In genomic region chr19:699880-700279, GRCh38 we compare ENCODE assay signal across 15 cellular contexts. TPM values are rescaled to one million over a fixed set of nuclear protein-coding genes. Genes with fewer than 3 reads are reported as not detected.
DNase-seq lines count a peak whose midpoint lies in the region; ATAC-seq, FAIRE-seq and TF ChIP-seq lines count a peak whose summit lies in the region.
"Not testable (repeated sequence)": the region's sequence is repeated elsewhere in the genome, so short reads cannot be mapped to it uniquely, and the experiment has no call there.
"Had no signal": no experiment of that assay in that cellular context is flagged by ENCODE, and none has a peak within 500 bp of the region (broad histone marks: within the 10 kb centered on the region; RNA-seq: fewer than 3 reads in every experiment).

No MANE protein-coding gene starts in this region.

- DNase-seq in GM23338 (ENCODE audit: low spot score), result peak; percentile 56
- peak; percentile 25 for DNase-seq in KG1 (lab: John Stamatoyannopoulos, UW)
- peak; percentile 88 for DNase-seq in MV-4-11 (lab: John Stamatoyannopoulos, UW)
- DNase-seq in NOMO-1 (lab: John Stamatoyannopoulos, UW; ENCODE audit: unreplicated experiment in 2 of 2), result peak; percentile 68 to 76
- peak; percentile 66 for DNase-seq in SIG-M5 treated with dmso at 0.1 percent for 504 hours (lab: John Stamatoyannopoulos, UW; ENCODE audit: unreplicated experiment)
- not testable (repeated sequence) for DNase-seq in K562 (ENCODE audit: extremely low read depth in 1 of 4, low spot score in 3 of 4)
- DNase-seq in mesendoderm, result peak; percentile 36

- not testable (repeated sequence) for H3K36me3 ChIP-seq in BLaER1 treated with 17β-estradiol and CSF1 and Interleukin-3, amounts not matched to agents 10 nM and 100 nM; GM23338 (ENCODE audit: insufficient read depth); K562 (ENCODE audit: control insufficient read depth, insufficient read depth, low read length); mesendoderm (ENCODE audit: control insufficient read depth, insufficient read depth, low read length)

- not testable (repeated sequence) for TF ChIP-seq POLR2A in K562 (conservative IDR thresholded peaks at IDR 0.05)

- peak overlapping the region in 9 of 11 experiments; percentile 82 to 99 (median 96); a peak in 18 of 22 replicates for H3K27ac ChIP-seq in BLaER1 treated with 17β-estradiol and CSF1 and Interleukin-3, amounts not matched to agents 10 nM and 100 nM
- H3K27ac ChIP-seq in GM23338 (ENCODE audit: low read depth); K562 (ENCODE audit: extremely low read depth, low read depth, low read length); mesendoderm (ENCODE audit: low read depth, low read length): not testable (repeated sequence)

- not testable (repeated sequence) for H3K27ac Mint-ChIP-seq in GM23338

- H3K79me2 ChIP-seq in GM23338 (replicated peaks; ENCODE audit: insufficient read depth); K562 (ENCODE audit: control insufficient read depth, insufficient read depth, low read length); mesendoderm (ENCODE audit: control insufficient read depth, insufficient read depth, low read length): not testable (repeated sequence)

- H2BK120ac ChIP-seq in mesendoderm (ENCODE audit: low read depth, low read length), result not testable (repeated sequence)

- H3K36me3 Mint-ChIP-seq in GM23338 (ENCODE audit: low read depth), result not testable (repeated sequence)

- not testable (repeated sequence) for H3K23ac ChIP-seq in mesendoderm (ENCODE audit: low read length)

- H3K18ac ChIP-seq in mesendoderm (ENCODE audit: low read length), result not testable (repeated sequence)

- BruUV-seq in K562 (replicated peaks; lab: Mats Ljungman, UMichigan), result not testable (repeated sequence)

- H2BK15ac ChIP-seq in mesendoderm (replicated peaks; ENCODE audit: low read depth), result not testable (repeated sequence)

- H3K9me3 Mint-ChIP-seq in GM23338, result not testable (repeated sequence)

- WGBS in K562 (ENCODE audit: insufficient coverage, low coverage, missing lambda C conversion rate), result 64% methylated on average over 6 of the region's 14 CpGs
- no CpG with 5 or more reads among the region's 14 CpGs for WGBS in mesendoderm (ENCODE audit: extremely low coverage, insufficient coverage, low lambda C conversion rate)

- FAIRE-seq in K562 (lab: Jason Lieb, UNC), result not testable (repeated sequence)

- not testable (repeated sequence) for H2BK5ac ChIP-seq in mesendoderm (ENCODE audit: low read length)

- not testable (repeated sequence) for H3K79me1 ChIP-seq in mesendoderm (ENCODE audit: low read length)

- in situ Hi-C loops in K562 (cut with MboI), result not testable (repeated sequence)

- not testable (repeated sequence) for H3K4ac ChIP-seq in mesendoderm (ENCODE audit: low read depth, low read length)

- H2AK5ac ChIP-seq in mesendoderm (ENCODE audit: low read length), result not testable (repeated sequence)

- not testable (repeated sequence) for TF ChIP-seq EP300 in K562 (IDR thresholded peaks at IDR 0.05; ENCODE audit: low read length)

- not testable (repeated sequence) for H3K56ac ChIP-seq in mesendoderm (ENCODE audit: low read length)

- not testable (repeated sequence) for H3K4me3 Mint-ChIP-seq in GM23338

- not testable (repeated sequence) for H2AFZ ChIP-seq in GM23338; K562 (ENCODE audit: low read depth, low read length)

- not testable (repeated sequence) for H3K9me3 ChIP-seq in BLaER1 treated with 17β-estradiol and CSF1 and Interleukin-3, amounts not matched to agents 10 nM and 100 nM (replicated peaks in 1 of 11); K562 (replicated peaks; ENCODE audit: control insufficient read depth, insufficient read depth, low read depth, low read length)

- not testable (repeated sequence) for ATAC-seq in GM23338, K562

- H3K4me2 ChIP-seq in BLaER1 treated with 17β-estradiol and CSF1 and Interleukin-3, amounts not matched to agents 10 nM and 100 nM, result peak overlapping the region; percentile 79 to 99 (median 91); a peak in 21 of 22 replicates
- H3K4me2 ChIP-seq in GM23338; K562 (ENCODE audit: insufficient read depth, low read length); mesendoderm (ENCODE audit: low read length): not testable (repeated sequence)

- H3K27me3 ChIP-seq in BLaER1 treated with 17β-estradiol and CSF1 and Interleukin-3, amounts not matched to agents 10 nM and 100 nM, result peaks cover 0 to 12% (median 2%) of the 10 kb centered on the region in 11 experiments; a peak in 12 of 22 replicates
- not testable (repeated sequence) for H3K27me3 ChIP-seq in GM23338 (ENCODE audit: insufficient read depth); K562 (ENCODE audit: control insufficient read depth in 2 of 2, insufficient read depth in 2 of 2, low read length in 2 of 2); mesendoderm (ENCODE audit: insufficient read depth, low read length, poor library complexity)

- peak overlapping the region in 9 of 11 experiments; percentile 69 to 90 (median 85); a peak in 17 of 22 replicates for H3K9ac ChIP-seq in BLaER1 treated with 17β-estradiol and CSF1 and Interleukin-3, amounts not matched to agents 10 nM and 100 nM
- not testable (repeated sequence) for H3K9ac ChIP-seq in K562 (ENCODE audit: insufficient read depth in 1 of 2, low read depth in 2 of 2, low read length in 2 of 2); mesendoderm (ENCODE audit: low read length)

- 0 out of 4 replicates have a peak, but pooled peaks of 1 of the 2 experiments have one; percentile 15 for TF ChIP-seq CTCF in GM23338 (conservative IDR thresholded peaks at IDR 0.05; ENCODE audit: low read depth in 2 of 2)
- not testable (repeated sequence) for TF ChIP-seq CTCF in K562 (IDR thresholded peaks at IDR 0.05 in 2 of 3, conservative IDR thresholded peaks at IDR 0.05 in 1 of 3; ENCODE audit: insufficient read depth in 2 of 3, low read depth in 1 of 3, low read length in 3 of 3)

- H3K9me2 ChIP-seq in GM23338 (ENCODE audit: insufficient read depth), result not testable (repeated sequence)

- H3K4me3 ChIP-seq in BLaER1 treated with 17β-estradiol and CSF1 and Interleukin-3, amounts not matched to agents 10 nM and 100 nM, result peak overlapping the region in 3 of 10 experiments; percentile 34 to 48 (median 48); a peak in 1 of 20 replicates
- not testable (repeated sequence) for H3K4me3 ChIP-seq in GM23338; K562; mesendoderm (ENCODE audit: low read length)

- H4K20me1 ChIP-seq in BLaER1 treated with 17β-estradiol and CSF1 and Interleukin-3, amounts not matched to agents 10 nM and 100 nM; GM23338 (replicated peaks; ENCODE audit: insufficient read depth); K562 (replicated peaks; ENCODE audit: control insufficient read depth, insufficient read depth, low read length): not testable (repeated sequence)

- H3F3A ChIP-seq in GM23338 (replicated peaks; ENCODE audit: low read depth), result not testable (repeated sequence)

- CTCF ChIA-PET in K562 (lab: Yijun Ruan, JAX; ENCODE audit: low intra/inter-chr PET ratio), result not testable (repeated sequence)

- H3K4me1 Mint-ChIP-seq in GM23338, result not testable (repeated sequence)

- TF ChIP-seq RAD21 in K562 (CRISPR knock-in tag; conservative IDR thresholded peaks at IDR 0.05 in 1 of 2, IDR thresholded peaks at IDR 0.05 in 1 of 2), result not testable (repeated sequence)

- not testable (repeated sequence) for H3K27me3 Mint-ChIP-seq in GM23338 (ENCODE audit: insufficient read depth, low read depth, poor library complexity)

- intact Hi-C loops in K562 (cut with micrococcal nuclease), result not testable (repeated sequence)

- peaks cover 60 to 95% (median 92%) of the 10 kb centered on the region in 10 experiments for H3K4me1 ChIP-seq in BLaER1 treated with 17β-estradiol and CSF1 and Interleukin-3, amounts not matched to agents 10 nM and 100 nM
- not testable (repeated sequence) for H3K4me1 ChIP-seq in GM23338 (ENCODE audit: insufficient read depth); mesendoderm (ENCODE audit: control insufficient read depth, low read depth, low read length)
- H3K4me1 ChIP-seq in K562 (replicated peaks in 1 of 2; ENCODE audit: control insufficient read depth in 2 of 2, insufficient read depth in 2 of 2, low read length in 2 of 2), result peaks cover 15 to 38% of the 10 kb centered on the region in 2 experiments

- H4K8ac ChIP-seq in mesendoderm (ENCODE audit: low read depth, low read length), result not testable (repeated sequence)

- H3K9me1 ChIP-seq in K562 (ENCODE audit: control insufficient read depth, insufficient read depth, low read length), result not testable (repeated sequence)

- POLR2A ChIA-PET in K562 (lab: Yijun Ruan, JAX), result interaction anchor here (0.6 kb wide), 1 partner anchor 205 kb away, joined by 4 read pairs; no protein-coding TSS in a partner anchor

- H4K5ac ChIP-seq in mesendoderm (ENCODE audit: low read length), result not testable (repeated sequence)

RNA-seq across cellular contexts. Expression of gene PRSS57, which starts 4.6 kb away (rescaled TPM):
- not detected in 2 replicates for total RNA-seq in GM23338 (2014; rRNA removed; shearing (Covaris generic))
- polyA plus RNA-seq in GM23338 (2016; fragmentation: Nextera tagmentation; extraction: Ambion mirVana) (0.21 and 0.34 TPM in 2 replicates), K562 (2011; rRNA removed) (0.22 and 0.49 TPM in 2 replicates), K562 (2014; fragmentation: Illumina TruSeq; extraction: Trizol) (0.86 TPM in 1 of 2 replicates, not detected in the other), K562 (2014; fragmentation: Nextera tagmentation; extraction: Ambion mirVana) (under 1 TPM in 1 of 2 experiments, not detected in 1; 0.06 TPM), K562 (2014; rRNA removed) (1.5 TPM in 2 replicates)
- not detected in 2 replicates for total RNA-seq in K562 (2011; cell fraction: chromatin; rRNA removed; ENCODE audit: low replicate concordance)
- total RNA-seq in K562 (2011; cell fraction: nucleolus; rRNA removed), result 0.50 and 1.1 TPM in 2 replicates
- 0.37 TPM in 1 of 2 replicates, not detected in the other for total RNA-seq in K562 (2011; cell fraction: nucleoplasm; rRNA removed)
- total RNA-seq in K562 (2014; rRNA removed) (1.9 and 2.0 TPM in 2 replicates), K562 (2014; rRNA removed; fragmentation: Illumina TruSeq; extraction: Trizol) (not detected in 2 replicates), K562 (2015; rRNA removed; fragmentation: Illumina TruSeq; extraction: Trizol) (2.5 and 3.0 TPM in 2 replicates), K562 (2021) (1.0 and 2.0 TPM in 2 replicates)
- polyA plus RNA-seq in K562 (2011; cell fraction: cytosol; rRNA removed), result 0.53 and 2.1 TPM in 2 replicates
- polyA plus RNA-seq in K562 (2011; cell fraction: nucleus; rRNA removed), result 0.34 and 0.37 TPM in 2 replicates
- 4.0 and 26.3 TPM in 2 replicates for polyA plus RNA-seq in K562 (2012)
- polyA minus RNA-seq in K562 (2011; rRNA and poly(A)+ RNA removed), result not detected in 2 replicates
- not detected in 2 replicates for polyA minus RNA-seq in K562 (2011; cell fraction: cytosol; rRNA and poly(A)+ RNA removed)
- not detected in 2 replicates for polyA minus RNA-seq in K562 (2011; cell fraction: nucleus; rRNA and poly(A)+ RNA removed)
- polyA plus RNA-seq in mesendoderm (2013, experiment 1 of 2), result 0.04 TPM
- polyA plus RNA-seq in mesendoderm (2013, experiment 2 of 2), result not detected
- total RNA-seq: A172; Caco-2; CD8-positive, alpha-beta T cell; H4; HT-29; NCI-H460 had no signal
- polyA plus RNA-seq: AG04450 had no signal

RNA-seq across cellular contexts. Expression of gene PALM, which starts 8.9 kb away (rescaled TPM):
- 21.7 and 26.1 TPM in 2 replicates for total RNA-seq in GM23338 (2014; rRNA removed; shearing (Covaris generic))
- polyA plus RNA-seq in GM23338 (2016; fragmentation: Nextera tagmentation; extraction: Ambion mirVana), result 3.8 and 4.8 TPM in 2 replicates
- total RNA-seq in K562 (2011; cell fraction: chromatin; rRNA removed; ENCODE audit: low replicate concordance), result 4.4 and 8.7 TPM in 2 replicates
- 4.2 and 5.2 TPM in 2 replicates for total RNA-seq in K562 (2011; cell fraction: nucleolus; rRNA removed)
- total RNA-seq in K562 (2011; cell fraction: nucleoplasm; rRNA removed), result 2.3 and 6.4 TPM in 2 replicates
- 2.6 and 3.3 TPM in 2 replicates for total RNA-seq in K562 (2014; rRNA removed)
- total RNA-seq in K562 (2014; rRNA removed; fragmentation: Illumina TruSeq; extraction: Trizol), result 0.51 and 0.73 TPM in 2 replicates
- 1.6 and 1.8 TPM in 2 replicates for total RNA-seq in K562 (2015; rRNA removed; fragmentation: Illumina TruSeq; extraction: Trizol)
- total RNA-seq in K562 (2021), result 6.6 and 6.9 TPM in 2 replicates
- 2.4 and 2.8 TPM in 2 replicates for polyA plus RNA-seq in K562 (2011; rRNA removed)
- polyA plus RNA-seq in K562 (2011; cell fraction: cytosol; rRNA removed), result 2.4 and 5.7 TPM in 2 replicates
- polyA plus RNA-seq in K562 (2011; cell fraction: nucleus; rRNA removed), result 2.8 and 5.3 TPM in 2 replicates
- 3.7 and 10.5 TPM in 2 replicates for polyA plus RNA-seq in K562 (2012)
- polyA plus RNA-seq in K562 (2014; fragmentation: Illumina TruSeq; extraction: Trizol), result 1.7 and 3.0 TPM in 2 replicates
- polyA plus RNA-seq in K562 (2014; fragmentation: Nextera tagmentation; extraction: Ambion mirVana), result under 1 TPM; 0.04 to 0.08 TPM
- polyA plus RNA-seq in K562 (2014; rRNA removed), result 2.1 and 3.3 TPM in 2 replicates
- polyA minus RNA-seq in K562 (2011; rRNA and poly(A)+ RNA removed), result 0.45 and 1.0 TPM in 2 replicates
- 8.5 and 10.1 TPM in 2 replicates for polyA minus RNA-seq in K562 (2011; cell fraction: cytosol; rRNA and poly(A)+ RNA removed)
- polyA minus RNA-seq in K562 (2011; cell fraction: nucleus; rRNA and poly(A)+ RNA removed), result 1.3 and 2.2 TPM in 2 replicates
- 2.0 TPM for polyA plus RNA-seq in mesendoderm (2013, experiment 1 of 2)
- 2.1 TPM for polyA plus RNA-seq in mesendoderm (2013, experiment 2 of 2)
- total RNA-seq: CD8-positive, alpha-beta T cell; HT-29 had no signal

RNA-seq across cellular contexts. Expression of gene FSTL3, which starts 23.7 kb away (rescaled TPM):
- 10.1 and 12.5 TPM in 2 replicates for total RNA-seq in GM23338 (2014; rRNA removed; shearing (Covaris generic))
- polyA plus RNA-seq in GM23338 (2016; fragmentation: Nextera tagmentation; extraction: Ambion mirVana), result 2.9 and 3.1 TPM in 2 replicates
- 3.0 and 7.7 TPM in 2 replicates for total RNA-seq in K562 (2011; cell fraction: chromatin; rRNA removed; ENCODE audit: low replicate concordance)
- 9.3 and 12.7 TPM in 2 replicates for total RNA-seq in K562 (2011; cell fraction: nucleolus; rRNA removed)
- total RNA-seq in K562 (2011; cell fraction: nucleoplasm; rRNA removed), result 5.3 and 7.4 TPM in 2 replicates
- 5.3 and 7.8 TPM in 2 replicates for total RNA-seq in K562 (2014; rRNA removed)
- 1.3 and 2.0 TPM in 2 replicates for total RNA-seq in K562 (2014; rRNA removed; fragmentation: Illumina TruSeq; extraction: Trizol)
- 4.5 and 4.6 TPM in 2 replicates for total RNA-seq in K562 (2015; rRNA removed; fragmentation: Illumina TruSeq; extraction: Trizol)
- 5.7 and 6.6 TPM in 2 replicates for total RNA-seq in K562 (2021)
- polyA plus RNA-seq in K562 (2011; rRNA removed), result 3.9 and 5.2 TPM in 2 replicates
- polyA plus RNA-seq in K562 (2011; cell fraction: cytosol; rRNA removed), result 8.1 and 20.9 TPM in 2 replicates
- polyA plus RNA-seq in K562 (2011; cell fraction: nucleus; rRNA removed), result 26.1 and 42.9 TPM in 2 replicates
- 7.1 and 8.8 TPM in 2 replicates for polyA plus RNA-seq in K562 (2012)
- polyA plus RNA-seq in K562 (2014; fragmentation: Illumina TruSeq; extraction: Trizol), result 2.2 and 4.6 TPM in 2 replicates
- under 1 TPM in 1 of 2 experiments, not detected in 1; 0.35 TPM for polyA plus RNA-seq in K562 (2014; fragmentation: Nextera tagmentation; extraction: Ambion mirVana)
- polyA plus RNA-seq in K562 (2014; rRNA removed), result 6.8 and 8.0 TPM in 2 replicates
- 2.2 and 2.9 TPM in 2 replicates for polyA minus RNA-seq in K562 (2011; rRNA and poly(A)+ RNA removed)
- polyA minus RNA-seq in K562 (2011; cell fraction: cytosol; rRNA and poly(A)+ RNA removed), result 5.1 and 7.8 TPM in 2 replicates
- polyA minus RNA-seq in K562 (2011; cell fraction: nucleus; rRNA and poly(A)+ RNA removed), result 3.2 and 4.0 TPM in 2 replicates
- 2.3 TPM for polyA plus RNA-seq in mesendoderm (2013, experiment 1 of 2)
- 2.6 TPM for polyA plus RNA-seq in mesendoderm (2013, experiment 2 of 2)

RNA-seq across cellular contexts. Expression of gene RNF126, which starts 36.9 kb away (rescaled TPM):
- 80.5 and 112 TPM in 2 replicates for total RNA-seq in GM23338 (2014; rRNA removed; shearing (Covaris generic))
- polyA plus RNA-seq in GM23338 (2016; fragmentation: Nextera tagmentation; extraction: Ambion mirVana), result 91.7 and 95.7 TPM in 2 replicates
- total RNA-seq in K562 (2011; cell fraction: chromatin; rRNA removed; ENCODE audit: low replicate concordance), result 35.2 and 104 TPM in 2 replicates
- total RNA-seq in K562 (2011; cell fraction: nucleolus; rRNA removed), result 88.7 and 118 TPM in 2 replicates
- 57.0 and 58.7 TPM in 2 replicates for total RNA-seq in K562 (2011; cell fraction: nucleoplasm; rRNA removed)
- total RNA-seq in K562 (2014; rRNA removed), result 101 and 128 TPM in 2 replicates
- total RNA-seq in K562 (2014; rRNA removed; fragmentation: Illumina TruSeq; extraction: Trizol), result 6.6 and 7.6 TPM in 2 replicates
- total RNA-seq in K562 (2015; rRNA removed; fragmentation: Illumina TruSeq; extraction: Trizol), result 26.2 and 31.8 TPM in 2 replicates
- total RNA-seq in K562 (2021), result 85.7 and 95.8 TPM in 2 replicates
- 6.5 and 12.3 TPM in 2 replicates for polyA plus RNA-seq in K562 (2011; rRNA removed)
- 22.5 and 58.3 TPM in 2 replicates for polyA plus RNA-seq in K562 (2011; cell fraction: cytosol; rRNA removed)
- polyA plus RNA-seq in K562 (2011; cell fraction: nucleus; rRNA removed), result 48.9 and 104 TPM in 2 replicates
- polyA plus RNA-seq in K562 (2012), result 65.9 and 76.9 TPM in 2 replicates
- 9.1 and 34.6 TPM in 2 replicates for polyA plus RNA-seq in K562 (2014; fragmentation: Illumina TruSeq; extraction: Trizol)
- polyA plus RNA-seq in K562 (2014; fragmentation: Nextera tagmentation; extraction: Ambion mirVana), result under 1 TPM; 0.27 to 0.36 TPM
- polyA plus RNA-seq in K562 (2014; rRNA removed), result 79.0 and 87.6 TPM in 2 replicates
- polyA minus RNA-seq in K562 (2011; rRNA and poly(A)+ RNA removed), result 1.7 and 4.6 TPM in 2 replicates
- 20.2 and 32.4 TPM in 2 replicates for polyA minus RNA-seq in K562 (2011; cell fraction: cytosol; rRNA and poly(A)+ RNA removed)
- polyA minus RNA-seq in K562 (2011; cell fraction: nucleus; rRNA and poly(A)+ RNA removed), result 34.3 and 38.8 TPM in 2 replicates
- polyA plus RNA-seq in mesendoderm (2013, experiment 1 of 2), result 86.4 TPM
- polyA plus RNA-seq in mesendoderm (2013, experiment 2 of 2), result 86.7 TPM

RNA-seq across cellular contexts. Expression of gene MISP, which starts 51.0 kb away (rescaled TPM):
- 0.23 and 0.28 TPM in 2 replicates for total RNA-seq in GM23338 (2014; rRNA removed; shearing (Covaris generic))
- polyA plus RNA-seq in GM23338 (2016; fragmentation: Nextera tagmentation; extraction: Ambion mirVana) (0.27 and 0.40 TPM in 2 replicates), K562 (2011; rRNA removed) (0.03 and 0.06 TPM in 2 replicates), K562 (2014; fragmentation: Illumina TruSeq; extraction: Trizol) (not detected in 2 replicates), K562 (2014; fragmentation: Nextera tagmentation; extraction: Ambion mirVana) (not detected), K562 (2014; rRNA removed) (0.04 TPM in 1 of 2 replicates, not detected in the other)
- not detected in 2 replicates for total RNA-seq in K562 (2011; cell fraction: chromatin; rRNA removed; ENCODE audit: low replicate concordance)
- total RNA-seq in K562 (2011; cell fraction: nucleolus; rRNA removed), result not detected in 2 replicates
- not detected in 2 replicates for total RNA-seq in K562 (2011; cell fraction: nucleoplasm; rRNA removed)
- total RNA-seq in K562 (2014; rRNA removed) (0.05 and 0.24 TPM in 2 replicates), K562 (2014; rRNA removed; fragmentation: Illumina TruSeq; extraction: Trizol) (not detected in 2 replicates), K562 (2015; rRNA removed; fragmentation: Illumina TruSeq; extraction: Trizol) (not detected in 2 replicates), K562 (2021) (0.20 and 0.29 TPM in 2 replicates)
- polyA plus RNA-seq in K562 (2011; cell fraction: cytosol; rRNA removed), result 0.10 and 0.13 TPM in 2 replicates
- 0.10 TPM in 1 of 2 replicates, not detected in the other for polyA plus RNA-seq in K562 (2011; cell fraction: nucleus; rRNA removed)
- 0.04 and 0.07 TPM in 2 replicates for polyA plus RNA-seq in K562 (2012)
- polyA minus RNA-seq in K562 (2011; rRNA and poly(A)+ RNA removed), result not detected in 2 replicates
- 0.55 TPM in 1 of 2 replicates, not detected in the other for polyA minus RNA-seq in K562 (2011; cell fraction: cytosol; rRNA and poly(A)+ RNA removed)
- polyA minus RNA-seq in K562 (2011; cell fraction: nucleus; rRNA and poly(A)+ RNA removed), result not detected in 2 replicates
- polyA plus RNA-seq in mesendoderm (2013, experiment 1 of 2), result 0.11 TPM
- polyA plus RNA-seq in mesendoderm (2013, experiment 2 of 2), result 0.14 TPM
- total RNA-seq: CD8-positive, alpha-beta T cell; H4 had no signal
